ENCODE assay signal across 8 cellular contexts in the genomic region with DNA sequence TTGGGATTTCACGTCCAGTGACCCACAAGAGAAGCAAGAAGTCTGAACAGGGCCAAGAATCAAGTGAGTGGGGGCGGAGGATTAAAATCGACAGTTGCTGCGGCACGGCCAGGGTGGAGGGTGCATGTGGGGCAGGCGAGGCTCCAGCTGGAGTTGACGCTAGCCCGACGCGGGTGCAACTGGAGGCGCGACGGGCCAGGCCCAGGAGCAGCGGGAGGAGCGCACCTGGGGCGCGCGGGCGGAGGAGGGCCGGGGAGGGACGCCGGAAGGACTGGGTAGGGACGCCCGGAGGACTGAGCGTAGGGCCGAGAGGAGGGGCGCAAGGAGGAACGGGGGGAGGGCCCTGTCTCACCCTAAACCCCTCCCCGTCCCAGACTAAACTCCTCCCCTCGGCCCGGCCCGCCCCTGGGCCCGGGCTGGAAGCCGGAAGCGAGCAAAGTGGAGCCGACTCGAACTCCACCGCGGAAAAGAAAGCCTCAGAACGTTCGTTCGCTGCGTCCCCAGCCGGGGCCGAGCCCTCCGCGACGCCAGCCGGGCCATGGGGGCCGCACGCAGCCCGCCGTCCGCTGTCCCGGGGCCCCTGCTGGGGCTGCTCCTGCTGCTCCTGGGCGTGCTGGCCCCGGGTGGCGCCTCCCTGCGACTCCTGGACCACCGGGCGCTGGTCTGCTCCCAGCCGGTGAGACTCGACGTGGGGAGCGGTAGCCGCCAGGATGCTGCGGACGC. TPM values are rescaled to one million over a fixed set of nuclear protein-coding genes. Genes with fewer than 3 reads are reported as not detected.
DNase-seq lines count a peak whose midpoint lies in the region; ATAC-seq and TF ChIP-seq lines count a peak whose summit lies in the region.

A gene with protein sequence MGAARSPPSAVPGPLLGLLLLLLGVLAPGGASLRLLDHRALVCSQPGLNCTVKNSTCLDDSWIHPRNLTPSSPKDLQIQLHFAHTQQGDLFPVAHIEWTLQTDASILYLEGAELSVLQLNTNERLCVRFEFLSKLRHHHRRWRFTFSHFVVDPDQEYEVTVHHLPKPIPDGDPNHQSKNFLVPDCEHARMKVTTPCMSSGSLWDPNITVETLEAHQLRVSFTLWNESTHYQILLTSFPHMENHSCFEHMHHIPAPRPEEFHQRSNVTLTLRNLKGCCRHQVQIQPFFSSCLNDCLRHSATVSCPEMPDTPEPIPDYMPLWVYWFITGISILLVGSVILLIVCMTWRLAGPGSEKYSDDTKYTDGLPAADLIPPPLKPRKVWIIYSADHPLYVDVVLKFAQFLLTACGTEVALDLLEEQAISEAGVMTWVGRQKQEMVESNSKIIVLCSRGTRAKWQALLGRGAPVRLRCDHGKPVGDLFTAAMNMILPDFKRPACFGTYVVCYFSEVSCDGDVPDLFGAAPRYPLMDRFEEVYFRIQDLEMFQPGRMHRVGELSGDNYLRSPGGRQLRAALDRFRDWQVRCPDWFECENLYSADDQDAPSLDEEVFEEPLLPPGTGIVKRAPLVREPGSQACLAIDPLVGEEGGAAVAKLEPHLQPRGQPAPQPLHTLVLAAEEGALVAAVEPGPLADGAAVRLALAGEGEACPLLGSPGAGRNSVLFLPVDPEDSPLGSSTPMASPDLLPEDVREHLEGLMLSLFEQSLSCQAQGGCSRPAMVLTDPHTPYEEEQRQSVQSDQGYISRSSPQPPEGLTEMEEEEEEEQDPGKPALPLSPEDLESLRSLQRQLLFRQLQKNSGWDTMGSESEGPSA (plus strand): TSS at position 447 of the 723 bp plus-strand sequence. CDS start 92 bp downstream, at position 539.

- ATAC-seq in GM19023 (IDR thresholded peaks at IDR 0.05; ENCODE audit: unreplicated experiment) (peak; percentile 90), HG03196 (IDR thresholded peaks at IDR 0.05; ENCODE audit: unreplicated experiment) (peak; percentile 86)

- H3K4me3 ChIP-seq in AG09309 (ENCODE audit: control insufficient read depth, low read depth, low read length) (peak within 1 kb of the TSS; percentile 73), coronary artery (peak within 1 kb of the TSS; percentile 94)

- H3K27ac ChIP-seq in coronary artery = peak within 1 kb of the TSS; percentile 84 to 95
- peak within 1 kb of the TSS; percentile 71 for H3K27ac ChIP-seq in layer of hippocampus (ENCODE audit: low read depth, low read length)

- no peak for TF ChIP-seq CTCF in AG09309 (IDR thresholded peaks at IDR 0.05; ENCODE audit: control insufficient read depth, insufficient read depth, low read depth, low read length, missing control alignments)
- no peak for TF ChIP-seq CTCF in coronary artery (IDR thresholded peaks at IDR 0.05)

- no peaks in the 10 kb centered on the region for H3K27me3 ChIP-seq in layer of hippocampus (ENCODE audit: control insufficient read depth, insufficient read depth, low read length)

- DNase-seq in AG09309 (ENCODE audit: low read depth) (peak; percentile 29), NCI-H460 (ENCODE audit: extremely low read depth, low read depth) (peak; percentile 78), coronary artery (ENCODE audit: low spot score) (peak; percentile 90)
- peak; percentile 94 for DNase-seq in activated CD4-positive, alpha-beta T cell treated with anti-CD3 and anti-CD28 coated beads for 48 hours
- DNase-seq in stimulated activated CD4-positive, alpha-beta T cell treated with anti-CD3 and anti-CD28 coated beads, Interleukin-1b, Interleukin-23, amount 100 ng/mL, for 24 hours (ENCODE audit: low read depth in 4 of 4, low spot score in 1 of 4) = peak; percentile 84 to 91 (median 86)

RNA-seq across cellular contexts. Expression of the gene that starts here (rescaled TPM):
- total RNA-seq in NCI-H460 (2014; rRNA removed; shearing (Covaris generic)) = 3.4 and 6.1 TPM in 2 replicates
- polyA plus RNA-seq in NCI-H460 (2014; cell fraction: nucleus; rRNA removed) = 4.6 and 11.4 TPM in 2 replicates

Comparison
In these comparisons a context has a peak if more than half of its experiments do, and no peak if none do; other contexts are left out.
1. Peak in every context shown above with its lines: DNase-seq, ATAC-seq, H3K4me3 ChIP-seq and H3K27ac ChIP-seq.
2. DNase-seq: peak in every context shown above with its lines; median percentile 94 in activated CD4-positive, alpha-beta T cell treated with anti-CD3 and anti-CD28 coated beads for 48 hours; 90 in coronary artery; 86 in stimulated activated CD4-positive, alpha-beta T cell treated with anti-CD3 and anti-CD28 coated beads, Interleukin-1b, Interleukin-23, amount 100 ng/mL, for 24 hours; 78 in NCI-H460; 29 in AG09309.